ENCODE assay signal across 10 cellular contexts in genomic region chr17:78409191-78409621, GRCh38. TPM values are rescaled to one million over a fixed set of nuclear protein-coding genes. Genes with fewer than 3 reads are reported as not detected.
DNase-seq lines count a peak whose midpoint lies in the region; ATAC-seq and TF ChIP-seq lines count a peak whose summit lies in the region.
"Had no signal": no experiment of that assay in that cellular context is flagged by ENCODE, and none has a peak within 500 bp of the region (broad histone marks: within the 10 kb centered on the region; RNA-seq: fewer than 3 reads in every experiment).

No MANE protein-coding gene starts in this region.

- H3K4me1 Mint-ChIP-seq in T-cell, result peaks cover 47 to 59% (median 56%) of the 10 kb centered on the region in 3 donors
- peaks cover 33% of the 10 kb centered on the region for H3K4me1 Mint-ChIP-seq in HFFc6 (ENCODE audit: low read depth)
- H3K4me1 Mint-ChIP-seq in osteocyte (ENCODE audit: unreplicated experiment), result peaks cover 43% of the 10 kb centered on the region
- peaks cover 28 to 59% of the 10 kb centered on the region in 2 donors for H3K4me1 Mint-ChIP-seq in stimulated activated naive B cell treated with anti-CD40 and anti-IgM and Interleukin-4, amounts not matched to agents 10 μg/mL and 1 μg/mL and 100 μg/mL, for 72 hours

- in situ Hi-C loops in Caki2 (cut with HindIII; ENCODE audit: low pct_unique_long_range_greater_than_20kb, low sequenced_read_pairs), result no loop called here

- POLR2A ChIA-PET in T-cell (lab: Charles Lee), result no interaction called here

- no peak overlapping the region for H3K4me3 Mint-ChIP-seq in T-cell
- H3K4me3 Mint-ChIP-seq in HFFc6, result no peak overlapping the region
- H3K4me3 Mint-ChIP-seq in osteocyte (ENCODE audit: unreplicated experiment), result no peak overlapping the region
- no peak overlapping the region for H3K4me3 Mint-ChIP-seq in stimulated activated naive B cell treated with anti-CD40 and anti-IgM and Interleukin-4, amounts not matched to agents 10 μg/mL and 1 μg/mL and 100 μg/mL, for 72 hours

- TF ChIP-seq CTCF in HFFc6 (IDR thresholded peaks at IDR 0.05) (no peak), osteocyte (IDR thresholded peaks at IDR 0.05) (no peak)

- no peaks in the 10 kb centered on the region for H3K9me3 Mint-ChIP-seq in T-cell
- H3K9me3 Mint-ChIP-seq in HFFc6, result no peaks in the 10 kb centered on the region
- no peaks in the 10 kb centered on the region for H3K9me3 Mint-ChIP-seq in osteocyte (ENCODE audit: unreplicated experiment)
- H3K9me3 Mint-ChIP-seq in stimulated activated naive B cell treated with anti-CD40 and anti-IgM and Interleukin-4, amounts not matched to agents 10 μg/mL and 1 μg/mL and 100 μg/mL, for 72 hours, result no peaks in the 10 kb centered on the region

- DNase-seq in Caki2 (ENCODE audit: low read depth), result peak; percentile 74
- DNase-seq in NCI-H1105 (lab: John Stamatoyannopoulos, UW), result peak; percentile 88
- no peak for DNase-seq in T-cell
- peak; percentile 77 for DNase-seq in mucosa of gallbladder (ENCODE audit: low spot score)
- no peak for DNase-seq in HFFc6
- no peak for DNase-seq in osteocyte (ENCODE audit: extremely low spot score, unreplicated experiment)
- DNase-seq in stimulated activated naive B cell treated with anti-CD40 and anti-IgM and Interleukin-4, amounts not matched to agents 10 μg/mL and 1 μg/mL and 100 μg/mL, for 72 hours, result no peak
- DNase-seq: activated CD8-positive, alpha-beta memory T cell treated with anti-CD3 and anti-CD28 coated beads, Interleukin-2, amount 50 U/mL, for 4 hours; effector CD4-positive, alpha-beta T cell had no signal

- H3K27me3 Mint-ChIP-seq in T-cell, result no peaks in the 10 kb centered on the region
- no peaks in the 10 kb centered on the region; the same call in 1 of the 2 replicates for H3K27me3 Mint-ChIP-seq in HFFc6 (ENCODE audit: insufficient read depth)
- H3K27me3 Mint-ChIP-seq in osteocyte (ENCODE audit: unreplicated experiment), result no peaks in the 10 kb centered on the region
- H3K27me3 Mint-ChIP-seq in stimulated activated naive B cell treated with anti-CD40 and anti-IgM and Interleukin-4, amounts not matched to agents 10 μg/mL and 1 μg/mL and 100 μg/mL, for 72 hours, result no peaks in the 10 kb centered on the region

- CTCF ChIA-PET in T-cell (lab: Charles Lee), result no interaction called here

- ATAC-seq in T-cell (replicated peaks in 1 of 4) (no peak), GM18868 (IDR thresholded peaks at IDR 0.05; ENCODE audit: unreplicated experiment) (no peak)
- no peak for ATAC-seq in stimulated activated naive B cell treated with anti-CD40 and anti-IgM and Interleukin-4, amounts not matched to agents 10 μg/mL and 1 μg/mL and 100 μg/mL, for 72 hours (replicated peaks)

- H3K27ac Mint-ChIP-seq in T-cell (peak overlapping the region; percentile 45 to 58), HFFc6 (no peak overlapping the region), osteocyte (ENCODE audit: unreplicated experiment) (no peak overlapping the region)
- H3K27ac Mint-ChIP-seq in stimulated activated naive B cell treated with anti-CD40 and anti-IgM and Interleukin-4, amounts not matched to agents 10 μg/mL and 1 μg/mL and 100 μg/mL, for 72 hours, result no peak overlapping the region

- peaks cover 20% of the 10 kb centered on the region for H3K36me3 Mint-ChIP-seq in T-cell
- peaks cover 12% of the 10 kb centered on the region; the same call in 1 of the 2 replicates for H3K36me3 Mint-ChIP-seq in HFFc6 (ENCODE audit: low read depth)
- peaks cover 15% of the 10 kb centered on the region for H3K36me3 Mint-ChIP-seq in osteocyte (ENCODE audit: unreplicated experiment)
- H3K36me3 Mint-ChIP-seq in stimulated activated naive B cell treated with anti-CD40 and anti-IgM and Interleukin-4, amounts not matched to agents 10 μg/mL and 1 μg/mL and 100 μg/mL, for 72 hours, result peaks cover 46 to 56% of the 10 kb centered on the region in 2 donors

RNA-seq across cellular contexts. Expression of gene PGS1, which starts 30.8 kb away (rescaled TPM):
- 32.8 and 57.8 TPM in 2 replicates for total RNA-seq in Caki2 (2014; rRNA removed; shearing (Covaris generic); ENCODE audit: low replicate concordance)
- 10 to 100 TPM; 60.5 to 87.2 (median 78.9) TPM for total RNA-seq in T-cell
- 40.4 TPM for total RNA-seq in mucosa of gallbladder
- total RNA-seq in HFFc6 (2021; fragmentation: NEBNext Ultra II Directional; extraction: Animal tissue kit (Norgen Biotek cat#: 25700)), result 10 to 100 TPM; 20.2 to 26.1 (median 24.5) TPM
- total RNA-seq in osteocyte, result 52.7 and 53.0 TPM in 2 replicates

RNA-seq across cellular contexts. Expression of gene SOCS3, which starts 49.3 kb away (rescaled TPM):
- total RNA-seq in Caki2 (2014; rRNA removed; shearing (Covaris generic); ENCODE audit: low replicate concordance), result 22.9 and 28.9 TPM in 2 replicates
- total RNA-seq in T-cell (100 to 1,000 TPM in 2 of 5 donors, 10 to 100 TPM in 3; 14.2 to 248 (median 19.9) TPM), mucosa of gallbladder (11.9 TPM), osteocyte (79.1 and 86.4 TPM in 2 replicates)
- total RNA-seq in HFFc6 (2021; fragmentation: NEBNext Ultra II Directional; extraction: Animal tissue kit (Norgen Biotek cat#: 25700)), result 10 to 100 TPM; 27.4 to 37.2 (median 33.2) TPM

Comparison
In these comparisons a context has a peak if more than half of its experiments do, and no peak if none do; other contexts are left out.
1. DNase-seq: peak in Caki2 (single experiment), NCI-H1105 (single experiment) and mucosa of gallbladder (single experiment); none in T-cell (0 of 34), HFFc6 (single experiment), osteocyte (single experiment) and stimulated activated naive B cell treated with anti-CD40 and anti-IgM and Interleukin-4, amounts not matched to agents 10 μg/mL and 1 μg/mL and 100 μg/mL, for 72 hours (single experiment).
2. H3K27ac Mint-ChIP-seq: peak in T-cell (2 of 2); none in HFFc6 (single experiment), osteocyte (single experiment) and stimulated activated naive B cell treated with anti-CD40 and anti-IgM and Interleukin-4, amounts not matched to agents 10 μg/mL and 1 μg/mL and 100 μg/mL, for 72 hours (single experiment).